Comparison of ENCODE assay signal across 16 cellular contexts in genomic region chr3:16896820-16897219, GRCh38. TPM values are rescaled to one million over a fixed set of nuclear protein-coding genes. Genes with fewer than 3 reads are reported as not detected.
DNase-seq lines count a peak whose midpoint lies in the region; ATAC-seq and TF ChIP-seq lines count a peak whose summit lies in the region.
"Had no signal": no experiment of that assay in that cellular context is flagged by ENCODE, and none has a peak within 500 bp of the region (broad histone marks: within the 10 kb centered on the region; RNA-seq: fewer than 3 reads in every experiment).

No MANE protein-coding gene starts in this region.

- H3K36me3 Mint-ChIP-seq in stimulated activated memory B cell treated with anti-CD40 and anti-IgM and Interleukin-4, amounts not matched to agents 10 μg/mL and 1 μg/mL and 100 μg/mL, for 72 hours = peaks cover 11% of the 10 kb centered on the region

- H3K4me1 Mint-ChIP-seq in stimulated activated memory B cell treated with anti-CD40 and anti-IgM and Interleukin-4, amounts not matched to agents 10 μg/mL and 1 μg/mL and 100 μg/mL, for 72 hours = peaks cover 77% of the 10 kb centered on the region

- H3K4me3 Mint-ChIP-seq in stimulated activated memory B cell treated with anti-CD40 and anti-IgM and Interleukin-4, amounts not matched to agents 10 μg/mL and 1 μg/mL and 100 μg/mL, for 72 hours = peak overlapping the region; percentile 74

- H3K9me3 ChIP-seq in left ventricle myocardium inferior (replicated peaks) = no peaks in the 10 kb centered on the region

- peak overlapping the region; percentile 20 for H3K4me3 ChIP-seq in left ventricle myocardium inferior

- H3K27me3 Mint-ChIP-seq in stimulated activated memory B cell treated with anti-CD40 and anti-IgM and Interleukin-4, amounts not matched to agents 10 μg/mL and 1 μg/mL and 100 μg/mL, for 72 hours = no peaks in the 10 kb centered on the region

- intact Hi-C loops in left ventricle myocardium inferior (cut with micrococcal nuclease) (no loop called here), Right ventricle myocardium inferior (cut with DNase I) (loop anchor here (5.0 kb wide), 1 partner anchor 260 kb away; no protein-coding TSS in a partner anchor)

- H3K4me1 ChIP-seq in left ventricle myocardium inferior = peaks cover 81% of the 10 kb centered on the region
- H3K4me1 ChIP-seq: foreskin keratinocyte had no signal

- DNase-seq in left ventricle myocardium inferior (no peak), Right ventricle myocardium inferior (ENCODE audit: missing footprints) (no peak), NCI-H82 (lab: John Stamatoyannopoulos, UW) (peak; percentile 79), cerebellar cortex (ENCODE audit: low spot score) (peak; percentile 26), erythroblast (lab: John Stamatoyannopoulos, UW) (no peak), amniotic stem cell (lab: John Stamatoyannopoulos, UW) (no peak)
- DNase-seq in activated CD8-positive, alpha-beta memory T cell treated with anti-CD3 and anti-CD28 coated beads, Interleukin-2, amount 50 U/mL, for 48 hours = no peak
- DNase-seq: activated CD4-positive, alpha-beta T cell treated with anti-CD3 and anti-CD28 coated beads, Interleukin-2, amount 50 U/mL, for 1 hour; activated gamma-delta T cell; AML-193; DND-41; Kasumi-1; NCI-H146; SW 1271 had no signal

- no peak for TF ChIP-seq CTCF in left ventricle myocardium inferior (IDR thresholded peaks at IDR 0.05; ENCODE audit: borderline replicate concordance)

- ATAC-seq in Right ventricle myocardium inferior = no peak
- peak; percentile 7 for ATAC-seq in stimulated activated memory B cell treated with anti-CD40 and anti-IgM and Interleukin-4, amounts not matched to agents 10 μg/mL and 1 μg/mL and 100 μg/mL, for 72 hours

- no peaks in the 10 kb centered on the region for H3K27me3 ChIP-seq in left ventricle myocardium inferior (ENCODE audit: low read depth)
- H3K27me3 ChIP-seq: foreskin keratinocyte had no signal

- no peaks in the 10 kb centered on the region for H3K9me3 Mint-ChIP-seq in stimulated activated memory B cell treated with anti-CD40 and anti-IgM and Interleukin-4, amounts not matched to agents 10 μg/mL and 1 μg/mL and 100 μg/mL, for 72 hours

- no peaks in the 10 kb centered on the region for H3K36me3 ChIP-seq in left ventricle myocardium inferior

- H3K27ac ChIP-seq in left ventricle myocardium inferior (replicated peaks) = peak overlapping the region; percentile 85
- H3K27ac ChIP-seq: foreskin keratinocyte had no signal

- TF ChIP-seq POLR2A in erythroblast (IDR thresholded peaks at IDR 0.05; ENCODE audit: low read length) = no peak

- peak overlapping the region; percentile 99 for H3K27ac Mint-ChIP-seq in stimulated activated memory B cell treated with anti-CD40 and anti-IgM and Interleukin-4, amounts not matched to agents 10 μg/mL and 1 μg/mL and 100 μg/mL, for 72 hours

RNA-seq across cellular contexts. Expression of gene PLCL2, which starts 12.1 kb away (rescaled TPM):
- total RNA-seq in left ventricle myocardium inferior (48.1 TPM), Right ventricle myocardium inferior (72.9 TPM)

Comparison
In these comparisons a context has a peak if more than half of its experiments do, and no peak if none do; other contexts are left out.
1. DNase-seq: peak in NCI-H82 (single experiment) and cerebellar cortex (single experiment); none in left ventricle myocardium inferior (single experiment), Right ventricle myocardium inferior (single experiment), erythroblast (0 of 2), amniotic stem cell (single experiment) and activated CD8-positive, alpha-beta memory T cell treated with anti-CD3 and anti-CD28 coated beads, Interleukin-2, amount 50 U/mL, for 48 hours (single experiment).